Comparison of ENCODE assay signal across 9 cellular contexts in the genomic region with DNA sequence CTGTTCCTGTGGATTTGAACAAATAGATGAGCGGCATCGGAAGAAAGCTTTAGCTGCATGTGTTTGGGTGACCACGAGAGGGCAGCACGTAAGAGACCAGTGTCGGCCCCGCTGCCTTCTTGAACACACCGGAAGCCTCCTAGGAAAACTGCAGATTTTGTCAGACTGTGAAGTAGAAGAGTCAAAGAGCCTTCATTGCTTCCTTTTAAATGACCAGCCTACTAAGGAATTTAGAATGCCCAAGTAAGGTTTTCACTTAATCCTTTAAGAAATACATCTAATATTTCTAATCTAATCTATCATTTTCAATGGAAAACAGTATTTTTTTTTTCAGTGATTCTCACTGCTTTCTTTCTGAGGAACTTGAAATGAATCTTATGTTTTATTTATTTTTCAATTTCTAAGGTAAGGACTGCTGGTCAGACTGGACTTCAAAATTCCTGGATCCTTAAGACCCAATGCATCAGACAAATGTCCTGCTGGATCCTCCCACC. TPM values are rescaled to one million over a fixed set of nuclear protein-coding genes. Genes with fewer than 3 reads are reported as not detected.
DNase-seq lines count a peak whose midpoint lies in the region; ATAC-seq, FAIRE-seq and TF ChIP-seq lines count a peak whose summit lies in the region.
"Had no signal": no experiment of that assay in that cellular context is flagged by ENCODE, and none has a peak within 500 bp of the region (broad histone marks: within the 10 kb centered on the region; RNA-seq: fewer than 3 reads in every experiment).

No MANE protein-coding gene starts in this region.

- H3K27me3 Mint-ChIP-seq in WTC11 (ENCODE audit: low read depth) = peaks cover 15% of the 10 kb centered on the region

- H3K27me3 ChIP-seq in keratinocyte (ENCODE audit: control insufficient read depth, extremely low read depth, insufficient read depth, low read length) = peaks cover 11% of the 10 kb centered on the region

- TF ChIP-seq CTCF in WTC11 (IDR thresholded peaks at IDR 0.05) (peak; percentile 80), cardiac fibroblast (IDR thresholded peaks at IDR 0.05; ENCODE audit: low read depth, low read length) (peak; percentile 93), keratinocyte (optimal IDR thresholded peaks at IDR 0.05 in 1 of 3, IDR thresholded peaks at IDR 0.05 in 1 of 3, conservative IDR thresholded peaks at IDR 0.05 in 1 of 3; ENCODE audit: extremely low read depth in 1 of 3, insufficient read depth in 2 of 3, low read length in 3 of 3) (peak; percentile 86 to 93 (median 91))

- FAIRE-seq in keratinocyte (lab: Jason Lieb, UNC) = peak; percentile 90

- no peak overlapping the region for H3K9ac ChIP-seq in keratinocyte (ENCODE audit: control insufficient read depth, extremely low read depth, insufficient read depth, low read length)

- peak; percentile 80 for ATAC-seq in HG02885 (IDR thresholded peaks at IDR 0.05; ENCODE audit: poor library complexity, unreplicated experiment)
- ATAC-seq in WTC11 = peak; percentile 92
- no peak for ATAC-seq in GM19328 (IDR thresholded peaks at IDR 0.05; ENCODE audit: unreplicated experiment)

- no peaks in the 10 kb centered on the region for H3K36me3 Mint-ChIP-seq in WTC11
- H3K36me3 Mint-ChIP-seq: activated naive CD4-positive, alpha-beta T cell treated with anti-CD3 and anti-CD28 coated beads, Interleukin-2, amount 50 U/mL, for 24 hours had no signal

- dilution Hi-C loops in keratinocyte (cut with MboI; ENCODE audit: extremely low pct_ligation_motif_present, low sequenced_read_pairs) = no loop called here

- H3K4me2 ChIP-seq in keratinocyte (ENCODE audit: control insufficient read depth, extremely low read depth, insufficient read depth, low read depth, low read length) = peak overlapping the region; percentile 16

- H3K4me1 Mint-ChIP-seq in WTC11 = peaks cover 2% of the 10 kb centered on the region

- no peaks in the 10 kb centered on the region for H4K20me1 ChIP-seq in keratinocyte (ENCODE audit: control insufficient read depth, extremely low read depth, insufficient read depth, low read length)

- POLR2A ChIA-PET in WTC11 (lab: Charles Lee) = no interaction called here

- no peak overlapping the region for H3K4me3 ChIP-seq in cardiac fibroblast (replicated peaks in 1 of 2; ENCODE audit: low read depth in 2 of 2, low read length in 2 of 2)
- no peak overlapping the region for H3K4me3 ChIP-seq in keratinocyte (ENCODE audit: control insufficient read depth in 2 of 3, extremely low read depth in 1 of 3, insufficient read depth in 2 of 3, low read depth in 1 of 3, low read length in 3 of 3)

- peaks cover 4% of the 10 kb centered on the region for H3K4me1 ChIP-seq in keratinocyte (ENCODE audit: control insufficient read depth, extremely low read depth, insufficient read depth, low read length)

- no peak overlapping the region for H3K4me3 Mint-ChIP-seq in WTC11
- H3K4me3 Mint-ChIP-seq: activated naive CD4-positive, alpha-beta T cell treated with anti-CD3 and anti-CD28 coated beads, Interleukin-2, amount 50 U/mL, for 24 hours had no signal

- H3K9me3 ChIP-seq in keratinocyte (ENCODE audit: control insufficient read depth, low read depth, low read length) = no peaks in the 10 kb centered on the region

- H3K27ac Mint-ChIP-seq in WTC11 = no peak overlapping the region
- H3K27ac Mint-ChIP-seq: activated naive CD4-positive, alpha-beta T cell treated with anti-CD3 and anti-CD28 coated beads, Interleukin-2, amount 50 U/mL, for 24 hours had no signal

- no peaks in the 10 kb centered on the region for H3K9me3 Mint-ChIP-seq in WTC11
- H3K9me3 Mint-ChIP-seq: activated naive CD4-positive, alpha-beta T cell treated with anti-CD3 and anti-CD28 coated beads, Interleukin-2, amount 50 U/mL, for 24 hours had no signal

- no peaks in the 10 kb centered on the region for H3K36me3 ChIP-seq in keratinocyte (ENCODE audit: control insufficient read depth in 2 of 2, extremely low read depth in 1 of 2, insufficient read depth in 2 of 2, low read length in 2 of 2)

- CTCF ChIA-PET in WTC11 (lab: Charles Lee) = interaction anchor here (0.5 to 5.9 kb wide), 25 partner anchors 8 to 763 kb away, joined by 3 to 47 read pairs (median 4); partner anchors contain the start of genes GRP, RAX and SEC11C

- H3K79me2 ChIP-seq in keratinocyte (ENCODE audit: control insufficient read depth, insufficient read depth, low read length) = no peaks in the 10 kb centered on the region

- no peak overlapping the region for H3K27ac ChIP-seq in keratinocyte (ENCODE audit: control insufficient read depth, insufficient read depth, low read length)

- DNase-seq in DMS 273 treated with DMSO at 0.1 percent for 48 hours (lab: John Stamatoyannopoulos, UW) (peak; percentile 59), NCI-H2171 treated with DMSO at 0.1 percent for 48 hours (lab: John Stamatoyannopoulos, UW) (peak; percentile 83), WTC11 (ENCODE audit: low spot score) (peak; percentile 83), cardiac fibroblast (ENCODE audit: low read depth in 2 of 2) (peak; percentile 81 to 83), keratinocyte (ENCODE audit: low read depth, low spot score) (peak; percentile 15)
- peak; percentile 73 for DNase-seq in stimulated activated CD4-positive, alpha-beta T cell treated with anti-CD3 and anti-CD28 coated beads, Interleukin-1b, Interleukin-23, amount 100 ng/mL, for 48 hours

- H2AFZ ChIP-seq in keratinocyte (ENCODE audit: control insufficient read depth, low read length) = peak overlapping the region; percentile 30

- no peaks in the 10 kb centered on the region for H3K9me1 ChIP-seq in keratinocyte (ENCODE audit: control insufficient read depth, extremely low read depth, insufficient read depth, low read length)

TF ChIP-seq in WTC11, 78 proteins besides CTCF, POLR2A, EP300 and RAD21:
- TF ChIP-seq TP53 (CRISPR knock-in tag; IDR thresholded peaks at IDR 0.05) (no peak), TCF7 (CRISPR knock-in tag; IDR thresholded peaks at IDR 0.05; ENCODE audit: low read depth) (no peak)
TF ChIP-seq in WTC11: peak in this region for 0.

RNA-seq across cellular contexts. Expression of gene SEC11C, which starts 55.4 kb away (rescaled TPM):
- 44.3 to 49.5 TPM (median 45.9 TPM) in 3 replicates for total RNA-seq in WTC11 (2021)
- polyA plus RNA-seq in keratinocyte = 20.5 to 56.5 TPM (median 27.5 TPM) in 3 replicates
- 38.8 TPM for polyA plus RNA-seq in keratinocyte (2011; ENCODE audit: low read depth)
- 20.7 and 25.3 TPM in 2 replicates for polyA plus RNA-seq in keratinocyte (2011; cell fraction: cytosol; rRNA removed)
- polyA plus RNA-seq in keratinocyte (2011; cell fraction: nucleus; rRNA removed) = 8.2 and 17.9 TPM in 2 replicates
- polyA plus RNA-seq in keratinocyte (2012; ENCODE audit: low replicate concordance) = 54.1 and 56.6 TPM in 2 replicates
- 3.3 to 6.8 TPM (median 6.1 TPM) in 3 replicates for polyA minus RNA-seq in keratinocyte
- 16.1 TPM for polyA minus RNA-seq in keratinocyte (2011; cell fraction: cytosol; rRNA and poly(A)+ RNA removed)
- polyA minus RNA-seq in keratinocyte (2011; cell fraction: nucleus; rRNA and poly(A)+ RNA removed) = 1.4 and 2.9 TPM in 2 replicates

Comparison
In these comparisons a context has a peak if more than half of its experiments do, and no peak if none do; other contexts are left out.
1. DNase-seq: peak in every context shown above with its lines; median percentile 83 in NCI-H2171 treated with DMSO at 0.1 percent for 48 hours; 83 in WTC11; 82 in cardiac fibroblast; 73 in stimulated activated CD4-positive, alpha-beta T cell treated with anti-CD3 and anti-CD28 coated beads, Interleukin-1b, Interleukin-23, amount 100 ng/mL, for 48 hours; 59 in DMS 273 treated with DMSO at 0.1 percent for 48 hours; 15 in keratinocyte.